In genomic region chr16:27819881-27820610, GRCh38 we compare ENCODE assay signal across 29 cellular contexts.
"Had no signal": no experiment of that assay in that cellular context is flagged by ENCODE, and none has a peak within 500 bp of the region (broad histone marks: within the 10 kb centered on the region; RNA-seq: fewer than 3 reads in every experiment).

No MANE protein-coding gene starts in this region.

- H3K4me1 Mint-ChIP-seq: activated naive CD4-positive, alpha-beta T cell treated with anti-CD3 and anti-CD28 coated beads, Interleukin-2, amount 50 U/mL, for 24 hours; activated naive CD8-positive, alpha-beta T cell treated with anti-CD3 and anti-CD28 coated beads, Interleukin-2, amount 50 U/mL, for 24 hours; naive thymus-derived CD8-positive, alpha-beta T cell; stimulated activated memory B cell treated with anti-CD40 and anti-IgM and Interleukin-4, amounts not matched to agents 10 μg/mL and 1 μg/mL and 100 μg/mL, for 72 hours; stimulated activated naive CD8-positive, alpha-beta T cell treated with anti-CD3 and anti-CD28 coated beads, Interleukin-15, amount 100 ng/mL, for 72 hours had no signal

- DNase-seq: activated CD4-positive, alpha-beta T cell treated with anti-CD3 and anti-CD28 coated beads for 4 hours; activated CD4-positive, alpha-beta T cell treated with anti-CD3 and anti-CD28 coated beads, Interleukin-2, amount 50 U/mL, for 48 hours; activated CD4-positive, CD25-positive, alpha-beta regulatory T cell; activated CD8-positive, alpha-beta memory T cell treated with anti-CD3 and anti-CD28 coated beads, Interleukin-2, amount 50 U/mL, for 4 hours; activated naive CD8-positive, alpha-beta T cell treated with anti-CD3 and anti-CD28 coated beads, Interleukin-2, amount 50 U/mL, for 24 hours; activated T-cell treated with anti-CD3 and anti-CD28 coated beads, Interleukin-2, amount 50 U/mL, for 1 hour; central memory CD4-positive, alpha-beta T cell; dermis blood vessel endothelial cell; effector CD8-positive, alpha-beta T cell; hippocampal formation; kidney; left colon; midbrain; retina; small intestine; stimulated activated CD4-positive, alpha-beta T cell treated with anti-CD3 and anti-CD28 coated beads, Interleukin-1b, Interleukin-23, amount 100 ng/mL, for 48 hours; stimulated activated CD4-positive, alpha-beta T cell treated with anti-CD3 and anti-CD28 coated beads, Interleukin-4, amount 100 ng/mL, for 4 hours; stimulated activated CD8-positive, alpha-beta memory T cell treated with anti-CD3 and anti-CD28 coated beads, Interleukin-4, amount 100 ng/mL, for 48 hours; stimulated activated naive CD8-positive, alpha-beta T cell treated with anti-CD3 and anti-CD28 coated beads, Interleukin-15, amount 100 ng/mL, for 72 hours; substantia nigra; T-helper 1 cell; thyroid gland had no signal

- H3K36me3 ChIP-seq: thyroid gland had no signal

- ATAC-seq: activated naive CD8-positive, alpha-beta T cell treated with anti-CD3 and anti-CD28 coated beads, Interleukin-2, amount 50 U/mL, for 24 hours; left colon; naive thymus-derived CD8-positive, alpha-beta T cell; sciatic nerve; stimulated activated memory B cell treated with anti-CD40 and anti-IgM and Interleukin-4, amounts not matched to agents 10 μg/mL and 1 μg/mL and 100 μg/mL, for 72 hours; stimulated activated naive CD8-positive, alpha-beta T cell treated with anti-CD3 and anti-CD28 coated beads, Interleukin-15, amount 100 ng/mL, for 72 hours had no signal

- H3K27ac Mint-ChIP-seq: activated naive CD4-positive, alpha-beta T cell treated with anti-CD3 and anti-CD28 coated beads, Interleukin-2, amount 50 U/mL, for 24 hours; activated naive CD8-positive, alpha-beta T cell treated with anti-CD3 and anti-CD28 coated beads, Interleukin-2, amount 50 U/mL, for 24 hours; activated T-helper 1 cell treated with anti-CD3 and anti-CD28 coated beads, Interleukin-12 subunit alpha, Interleukin-12 subunit beta, Interleukin-2, Interleukin-4 antibody, amounts not matched to agents 30 ng/mL and 10 ng/mL and 1 ng/mL, durations not matched to agents 14 hours and 24 hours and 36 hours; naive thymus-derived CD8-positive, alpha-beta T cell; stimulated activated memory B cell treated with anti-CD40 and anti-IgM and Interleukin-4, amounts not matched to agents 10 μg/mL and 1 μg/mL and 100 μg/mL, for 72 hours; T-helper 2 cell treated with Interferon-gamma antibody and Interleukin-4, amounts not matched to agents 5 μg/mL and 100 μg/mL, for 36 hours had no signal

- H3K27me3 ChIP-seq: thyroid gland had no signal

- H3K27ac ChIP-seq: thyroid gland had no signal

- H3K4me3 ChIP-seq: thyroid gland had no signal

- H3K9me3 ChIP-seq: thyroid gland had no signal

- H3K36me3 Mint-ChIP-seq: activated naive CD4-positive, alpha-beta T cell treated with anti-CD3 and anti-CD28 coated beads, Interleukin-2, amount 50 U/mL, for 24 hours; naive thymus-derived CD8-positive, alpha-beta T cell; stimulated activated memory B cell treated with anti-CD40 and anti-IgM and Interleukin-4, amounts not matched to agents 10 μg/mL and 1 μg/mL and 100 μg/mL, for 72 hours had no signal

- H3K4me3 Mint-ChIP-seq: activated naive CD4-positive, alpha-beta T cell treated with anti-CD3 and anti-CD28 coated beads, Interleukin-2, amount 50 U/mL, for 24 hours; activated naive CD8-positive, alpha-beta T cell treated with anti-CD3 and anti-CD28 coated beads, Interleukin-2, amount 50 U/mL, for 24 hours; activated T-helper 1 cell treated with anti-CD3 and anti-CD28 coated beads, Interleukin-12 subunit alpha, Interleukin-12 subunit beta, Interleukin-2, Interleukin-4 antibody, amounts not matched to agents 30 ng/mL and 10 ng/mL and 1 ng/mL, durations not matched to agents 14 hours and 24 hours and 36 hours; naive thymus-derived CD8-positive, alpha-beta T cell; neural crest cell; stimulated activated memory B cell treated with anti-CD40 and anti-IgM and Interleukin-4, amounts not matched to agents 10 μg/mL and 1 μg/mL and 100 μg/mL, for 72 hours; stimulated activated naive CD8-positive, alpha-beta T cell treated with anti-CD3 and anti-CD28 coated beads, Interleukin-15, amount 100 ng/mL, for 72 hours; T-helper 2 cell treated with Interferon-gamma antibody and Interleukin-4, amounts not matched to agents 5 μg/mL and 100 μg/mL, for 36 hours had no signal

- H3K9me3 Mint-ChIP-seq: activated naive CD4-positive, alpha-beta T cell treated with anti-CD3 and anti-CD28 coated beads, Interleukin-2, amount 50 U/mL, for 24 hours; activated naive CD8-positive, alpha-beta T cell treated with anti-CD3 and anti-CD28 coated beads, Interleukin-2, amount 50 U/mL, for 24 hours; activated T-helper 1 cell treated with anti-CD3 and anti-CD28 coated beads, Interleukin-12 subunit alpha, Interleukin-12 subunit beta, Interleukin-2, Interleukin-4 antibody, amounts not matched to agents 30 ng/mL and 10 ng/mL and 1 ng/mL, durations not matched to agents 14 hours and 24 hours and 36 hours; naive thymus-derived CD8-positive, alpha-beta T cell; neural crest cell; stimulated activated memory B cell treated with anti-CD40 and anti-IgM and Interleukin-4, amounts not matched to agents 10 μg/mL and 1 μg/mL and 100 μg/mL, for 72 hours; stimulated activated naive CD8-positive, alpha-beta T cell treated with anti-CD3 and anti-CD28 coated beads, Interleukin-15, amount 100 ng/mL, for 72 hours; T-helper 2 cell treated with Interferon-gamma antibody and Interleukin-4, amounts not matched to agents 5 μg/mL and 100 μg/mL, for 36 hours had no signal

- H3K4me1 ChIP-seq: thyroid gland had no signal
